In the genomic region with DNA sequence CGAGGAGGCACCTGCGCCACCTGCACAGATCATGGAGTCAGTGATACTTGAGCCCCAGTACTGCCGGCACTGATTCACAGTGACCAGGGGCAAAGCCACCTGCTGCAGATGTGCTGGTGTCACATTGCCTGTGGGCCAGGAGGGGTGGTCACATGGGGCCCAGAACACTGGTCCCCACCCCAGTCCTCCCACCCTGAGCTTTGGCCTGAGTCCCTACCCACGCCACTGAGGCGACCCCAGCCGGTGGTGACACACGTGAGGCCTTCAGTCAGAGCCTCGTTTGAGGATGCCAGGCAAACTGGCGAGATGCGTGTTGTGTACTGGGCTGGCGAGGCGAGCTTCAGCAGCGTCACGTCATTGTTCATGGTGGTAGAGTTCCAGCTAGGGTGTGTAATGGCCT, we compare ENCODE assay signal across 1 cellular context.
TF ChIP-seq lines count a peak whose summit lies in the region.

No MANE protein-coding gene starts in this region.

TF ChIP-seq in H1, 55 proteins besides CTCF, POLR2A, EP300 and RAD21:
- no peak for TF ChIP-seq CREB1 (IDR thresholded peaks at IDR 0.05)
- TF ChIP-seq, protein P1, sequence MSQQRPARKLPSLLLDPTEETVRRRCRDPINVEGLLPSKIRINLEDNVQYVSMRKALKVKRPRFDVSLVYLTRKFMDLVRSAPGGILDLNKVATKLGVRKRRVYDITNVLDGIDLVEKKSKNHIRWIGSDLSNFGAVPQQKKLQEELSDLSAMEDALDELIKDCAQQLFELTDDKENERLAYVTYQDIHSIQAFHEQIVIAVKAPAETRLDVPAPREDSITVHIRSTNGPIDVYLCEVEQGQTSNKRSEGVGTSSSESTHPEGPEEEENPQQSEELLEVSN (IDR thresholded peaks at IDR 0.05), result no peak
- TF ChIP-seq SUZ12 (IDR thresholded peaks at IDR 0.05; ENCODE audit: low read length), result no peak
- no peak for TF ChIP-seq BRCA1 (IDR thresholded peaks at IDR 0.05; ENCODE audit: low read depth, low read length)
- TF ChIP-seq TBP (IDR thresholded peaks at IDR 0.05; ENCODE audit: low read depth, low read length), result no peak
- TF ChIP-seq, protein P2, sequence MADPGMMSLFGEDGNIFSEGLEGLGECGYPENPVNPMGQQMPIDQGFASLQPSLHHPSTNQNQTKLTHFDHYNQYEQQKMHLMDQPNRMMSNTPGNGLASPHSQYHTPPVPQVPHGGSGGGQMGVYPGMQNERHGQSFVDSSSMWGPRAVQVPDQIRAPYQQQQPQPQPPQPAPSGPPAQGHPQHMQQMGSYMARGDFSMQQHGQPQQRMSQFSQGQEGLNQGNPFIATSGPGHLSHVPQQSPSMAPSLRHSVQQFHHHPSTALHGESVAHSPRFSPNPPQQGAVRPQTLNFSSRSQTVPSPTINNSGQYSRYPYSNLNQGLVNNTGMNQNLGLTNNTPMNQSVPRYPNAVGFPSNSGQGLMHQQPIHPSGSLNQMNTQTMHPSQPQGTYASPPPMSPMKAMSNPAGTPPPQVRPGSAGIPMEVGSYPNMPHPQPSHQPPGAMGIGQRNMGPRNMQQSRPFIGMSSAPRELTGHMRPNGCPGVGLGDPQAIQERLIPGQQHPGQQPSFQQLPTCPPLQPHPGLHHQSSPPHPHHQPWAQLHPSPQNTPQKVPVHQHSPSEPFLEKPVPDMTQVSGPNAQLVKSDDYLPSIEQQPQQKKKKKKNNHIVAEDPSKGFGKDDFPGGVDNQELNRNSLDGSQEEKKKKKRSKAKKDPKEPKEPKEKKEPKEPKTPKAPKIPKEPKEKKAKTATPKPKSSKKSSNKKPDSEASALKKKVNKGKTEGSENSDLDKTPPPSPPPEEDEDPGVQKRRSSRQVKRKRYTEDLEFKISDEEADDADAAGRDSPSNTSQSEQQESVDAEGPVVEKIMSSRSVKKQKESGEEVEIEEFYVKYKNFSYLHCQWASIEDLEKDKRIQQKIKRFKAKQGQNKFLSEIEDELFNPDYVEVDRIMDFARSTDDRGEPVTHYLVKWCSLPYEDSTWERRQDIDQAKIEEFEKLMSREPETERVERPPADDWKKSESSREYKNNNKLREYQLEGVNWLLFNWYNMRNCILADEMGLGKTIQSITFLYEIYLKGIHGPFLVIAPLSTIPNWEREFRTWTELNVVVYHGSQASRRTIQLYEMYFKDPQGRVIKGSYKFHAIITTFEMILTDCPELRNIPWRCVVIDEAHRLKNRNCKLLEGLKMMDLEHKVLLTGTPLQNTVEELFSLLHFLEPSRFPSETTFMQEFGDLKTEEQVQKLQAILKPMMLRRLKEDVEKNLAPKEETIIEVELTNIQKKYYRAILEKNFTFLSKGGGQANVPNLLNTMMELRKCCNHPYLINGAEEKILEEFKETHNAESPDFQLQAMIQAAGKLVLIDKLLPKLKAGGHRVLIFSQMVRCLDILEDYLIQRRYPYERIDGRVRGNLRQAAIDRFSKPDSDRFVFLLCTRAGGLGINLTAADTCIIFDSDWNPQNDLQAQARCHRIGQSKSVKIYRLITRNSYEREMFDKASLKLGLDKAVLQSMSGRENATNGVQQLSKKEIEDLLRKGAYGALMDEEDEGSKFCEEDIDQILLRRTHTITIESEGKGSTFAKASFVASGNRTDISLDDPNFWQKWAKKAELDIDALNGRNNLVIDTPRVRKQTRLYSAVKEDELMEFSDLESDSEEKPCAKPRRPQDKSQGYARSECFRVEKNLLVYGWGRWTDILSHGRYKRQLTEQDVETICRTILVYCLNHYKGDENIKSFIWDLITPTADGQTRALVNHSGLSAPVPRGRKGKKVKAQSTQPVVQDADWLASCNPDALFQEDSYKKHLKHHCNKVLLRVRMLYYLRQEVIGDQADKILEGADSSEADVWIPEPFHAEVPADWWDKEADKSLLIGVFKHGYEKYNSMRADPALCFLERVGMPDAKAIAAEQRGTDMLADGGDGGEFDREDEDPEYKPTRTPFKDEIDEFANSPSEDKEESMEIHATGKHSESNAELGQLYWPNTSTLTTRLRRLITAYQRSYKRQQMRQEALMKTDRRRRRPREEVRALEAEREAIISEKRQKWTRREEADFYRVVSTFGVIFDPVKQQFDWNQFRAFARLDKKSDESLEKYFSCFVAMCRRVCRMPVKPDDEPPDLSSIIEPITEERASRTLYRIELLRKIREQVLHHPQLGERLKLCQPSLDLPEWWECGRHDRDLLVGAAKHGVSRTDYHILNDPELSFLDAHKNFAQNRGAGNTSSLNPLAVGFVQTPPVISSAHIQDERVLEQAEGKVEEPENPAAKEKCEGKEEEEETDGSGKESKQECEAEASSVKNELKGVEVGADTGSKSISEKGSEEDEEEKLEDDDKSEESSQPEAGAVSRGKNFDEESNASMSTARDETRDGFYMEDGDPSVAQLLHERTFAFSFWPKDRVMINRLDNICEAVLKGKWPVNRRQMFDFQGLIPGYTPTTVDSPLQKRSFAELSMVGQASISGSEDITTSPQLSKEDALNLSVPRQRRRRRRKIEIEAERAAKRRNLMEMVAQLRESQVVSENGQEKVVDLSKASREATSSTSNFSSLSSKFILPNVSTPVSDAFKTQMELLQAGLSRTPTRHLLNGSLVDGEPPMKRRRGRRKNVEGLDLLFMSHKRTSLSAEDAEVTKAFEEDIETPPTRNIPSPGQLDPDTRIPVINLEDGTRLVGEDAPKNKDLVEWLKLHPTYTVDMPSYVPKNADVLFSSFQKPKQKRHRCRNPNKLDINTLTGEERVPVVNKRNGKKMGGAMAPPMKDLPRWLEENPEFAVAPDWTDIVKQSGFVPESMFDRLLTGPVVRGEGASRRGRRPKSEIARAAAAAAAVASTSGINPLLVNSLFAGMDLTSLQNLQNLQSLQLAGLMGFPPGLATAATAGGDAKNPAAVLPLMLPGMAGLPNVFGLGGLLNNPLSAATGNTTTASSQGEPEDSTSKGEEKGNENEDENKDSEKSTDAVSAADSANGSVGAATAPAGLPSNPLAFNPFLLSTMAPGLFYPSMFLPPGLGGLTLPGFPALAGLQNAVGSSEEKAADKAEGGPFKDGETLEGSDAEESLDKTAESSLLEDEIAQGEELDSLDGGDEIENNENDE (IDR thresholded peaks at IDR 0.05; ENCODE audit: insufficient replicate concordance, low read length), result no peak
- no peak for TF ChIP-seq NRF1 (IDR thresholded peaks at IDR 0.05; ENCODE audit: low read depth, low read length)
- TF ChIP-seq, protein P3, sequence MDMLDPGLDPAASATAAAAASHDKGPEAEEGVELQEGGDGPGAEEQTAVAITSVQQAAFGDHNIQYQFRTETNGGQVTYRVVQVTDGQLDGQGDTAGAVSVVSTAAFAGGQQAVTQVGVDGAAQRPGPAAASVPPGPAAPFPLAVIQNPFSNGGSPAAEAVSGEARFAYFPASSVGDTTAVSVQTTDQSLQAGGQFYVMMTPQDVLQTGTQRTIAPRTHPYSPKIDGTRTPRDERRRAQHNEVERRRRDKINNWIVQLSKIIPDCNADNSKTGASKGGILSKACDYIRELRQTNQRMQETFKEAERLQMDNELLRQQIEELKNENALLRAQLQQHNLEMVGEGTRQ (IDR thresholded peaks at IDR 0.05; ENCODE audit: low read length), result no peak
- no peak for TF ChIP-seq SRF (IDR thresholded peaks at IDR 0.05; ENCODE audit: low read depth, low read length)
- no peak for TF ChIP-seq NANOG (IDR thresholded peaks at IDR 0.05; ENCODE audit: insufficient read depth, low read depth, low read length, poor library complexity, severe bottlenecking)
- no peak for TF ChIP-seq POLR2AphosphoS5 (IDR thresholded peaks at IDR 0.05; ENCODE audit: low read depth, low read length)
- no peak for TF ChIP-seq FOSL1 (IDR thresholded peaks at IDR 0.05; ENCODE audit: insufficient read depth, low read depth, low read length)
- TF ChIP-seq TCF12 (IDR thresholded peaks at IDR 0.05; ENCODE audit: low read depth, low read length), result no peak
- no peak for TF ChIP-seq GABPA (IDR thresholded peaks at IDR 0.05; ENCODE audit: borderline replicate concordance, insufficient read depth, low read length)
